ENCODE assay signal across 10 cellular contexts in the genomic region with DNA sequence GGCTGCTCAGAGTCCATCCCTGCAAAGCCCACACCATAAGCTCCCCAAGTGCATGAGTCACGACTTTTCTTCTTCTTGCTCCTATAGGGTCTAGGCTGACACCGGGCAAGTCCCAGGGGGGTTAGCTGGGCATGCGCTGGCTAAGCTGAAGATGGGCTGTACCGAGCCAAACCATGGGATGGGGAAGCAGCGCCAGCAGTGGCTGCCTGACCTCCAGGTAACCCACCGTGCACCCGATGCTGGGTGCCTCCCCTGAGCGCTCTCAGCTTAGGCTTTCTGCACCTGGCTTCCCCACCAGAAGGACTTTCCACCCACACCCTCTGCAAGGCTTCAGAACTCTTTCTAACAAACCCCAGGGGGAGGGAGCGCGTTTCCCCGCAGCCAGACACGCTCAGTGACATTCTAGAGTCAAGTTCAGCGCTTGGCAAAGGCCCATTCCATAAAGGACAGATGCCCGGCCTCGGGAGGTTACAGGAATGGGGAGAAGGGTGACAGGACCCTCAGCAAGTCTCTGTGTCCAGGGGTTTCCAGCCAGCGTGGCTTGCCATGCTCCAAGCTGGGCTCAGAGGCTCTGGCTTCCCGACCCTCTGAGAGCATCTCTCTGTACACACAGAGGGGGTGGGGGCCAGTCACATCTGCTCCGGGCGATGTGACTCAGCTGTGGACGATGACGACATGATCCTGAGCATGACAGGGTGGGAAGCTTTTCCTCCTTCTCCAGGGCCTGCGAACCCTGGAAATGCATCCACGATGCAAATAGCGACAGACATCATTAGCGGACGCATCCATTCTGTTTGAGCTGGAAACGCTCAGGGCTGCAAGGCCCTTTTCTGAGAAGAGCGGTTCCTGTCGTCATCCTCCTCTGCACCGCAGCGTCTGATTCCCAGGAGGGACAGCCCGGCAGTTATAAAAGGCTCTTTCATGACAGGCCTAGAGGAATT.
DNase-seq lines count a peak whose midpoint lies in the region; ATAC-seq and TF ChIP-seq lines count a peak whose summit lies in the region.
"Had no signal": no experiment of that assay in that cellular context is flagged by ENCODE, and none has a peak within 500 bp of the region (broad histone marks: within the 10 kb centered on the region; RNA-seq: fewer than 3 reads in every experiment).

No MANE protein-coding gene starts in this region.

- no peaks in the 10 kb centered on the region for H3K36me3 Mint-ChIP-seq in activated naive CD8-positive, alpha-beta T cell treated with anti-CD3 and anti-CD28 coated beads, Interleukin-2, amount 50 U/mL, for 24 hours (ENCODE audit: low read depth)
- H3K36me3 Mint-ChIP-seq in activated naive CD4-positive, alpha-beta T cell treated with anti-CD3 and anti-CD28 coated beads, Interleukin-2, amount 10 ng/mL, durations not matched to agents 7 days and 5 days: no peaks in the 10 kb centered on the region

- H3K27ac Mint-ChIP-seq in activated naive CD8-positive, alpha-beta T cell treated with anti-CD3 and anti-CD28 coated beads, Interleukin-2, amount 50 U/mL, for 24 hours: no peak overlapping the region
- no peak overlapping the region for H3K27ac Mint-ChIP-seq in activated naive CD4-positive, alpha-beta T cell treated with anti-CD3 and anti-CD28 coated beads, Interleukin-2, amount 10 ng/mL, durations not matched to agents 7 days and 5 days

- peaks cover 2% of the 10 kb centered on the region for H3K9me3 ChIP-seq in neuron (ENCODE audit: low read length)
- H3K9me3 ChIP-seq: pancreas had no signal

- peaks cover 4% of the 10 kb centered on the region for H3K4me1 Mint-ChIP-seq in activated naive CD8-positive, alpha-beta T cell treated with anti-CD3 and anti-CD28 coated beads, Interleukin-2, amount 50 U/mL, for 24 hours
- peaks cover 4% of the 10 kb centered on the region for H3K4me1 Mint-ChIP-seq in activated naive CD4-positive, alpha-beta T cell treated with anti-CD3 and anti-CD28 coated beads, Interleukin-2, amount 10 ng/mL, durations not matched to agents 7 days and 5 days

- TF ChIP-seq CTCF in cardiac fibroblast (IDR thresholded peaks at IDR 0.05; ENCODE audit: low read depth, low read length): no peak

- CTCF ChIA-PET in activated naive CD4-positive, alpha-beta T cell treated with anti-CD3 and anti-CD28 coated beads, Interleukin-2, amount 10 ng/mL, durations not matched to agents 7 days and 5 days (lab: Charles Lee): no interaction called here

- peaks cover 14% of the 10 kb centered on the region for H3K4me1 ChIP-seq in neuron (ENCODE audit: insufficient read depth, low read length)

- H3K4me3 ChIP-seq in cardiac fibroblast (replicated peaks in 1 of 2; ENCODE audit: low read depth in 2 of 2, low read length in 2 of 2): no peak overlapping the region
- H3K4me3 ChIP-seq in neuron (ENCODE audit: low read length): peak overlapping the region; percentile 11
- H3K4me3 ChIP-seq: pancreas, SK-N-MC had no signal

- no peaks in the 10 kb centered on the region for H3K27me3 ChIP-seq in neuron (ENCODE audit: insufficient read depth, low read length)
- H3K27me3 ChIP-seq: pancreas had no signal

- H3K27me3 Mint-ChIP-seq in activated naive CD8-positive, alpha-beta T cell treated with anti-CD3 and anti-CD28 coated beads, Interleukin-2, amount 50 U/mL, for 24 hours: peaks cover 7% of the 10 kb centered on the region
- H3K27me3 Mint-ChIP-seq in activated naive CD4-positive, alpha-beta T cell treated with anti-CD3 and anti-CD28 coated beads, Interleukin-2, amount 10 ng/mL, durations not matched to agents 7 days and 5 days: peaks cover 47% of the 10 kb centered on the region

- no peak overlapping the region for H3K4me3 Mint-ChIP-seq in activated naive CD8-positive, alpha-beta T cell treated with anti-CD3 and anti-CD28 coated beads, Interleukin-2, amount 50 U/mL, for 24 hours
- H3K4me3 Mint-ChIP-seq in activated naive CD4-positive, alpha-beta T cell treated with anti-CD3 and anti-CD28 coated beads, Interleukin-2, amount 10 ng/mL, durations not matched to agents 7 days and 5 days: no peak overlapping the region

- DNase-seq in Daoy (ENCODE audit: low read depth): peak; percentile 87
- peak; percentile 78 for DNase-seq in NCI-H1436 (lab: John Stamatoyannopoulos, UW)
- peak; percentile 49 to 75 for DNase-seq in cardiac fibroblast (ENCODE audit: low read depth in 2 of 2)
- DNase-seq in activated naive CD8-positive, alpha-beta T cell treated with anti-CD3 and anti-CD28 coated beads, Interleukin-2, amount 50 U/mL, for 24 hours: no peak
- DNase-seq in activated naive CD4-positive, alpha-beta T cell treated with anti-CD3 and anti-CD28 coated beads, Interleukin-2, amount 10 ng/mL, durations not matched to agents 7 days and 5 days: no peak
- no peak for DNase-seq in HuH-7.5 (ENCODE audit: low spot score)

- no peak for ATAC-seq in activated naive CD8-positive, alpha-beta T cell treated with anti-CD3 and anti-CD28 coated beads, Interleukin-2, amount 50 U/mL, for 24 hours
- no peak for ATAC-seq in GM18519 (IDR thresholded peaks at IDR 0.05; ENCODE audit: low FRiP score, unreplicated experiment)
- ATAC-seq: pancreas had no signal

- no peaks in the 10 kb centered on the region for H3K36me3 ChIP-seq in neuron (ENCODE audit: insufficient read depth, low read length)
- H3K36me3 ChIP-seq: pancreas had no signal

- H2AFZ ChIP-seq in neuron (ENCODE audit: low read depth, low read length): no peak overlapping the region

- no peaks in the 10 kb centered on the region for H3K9me3 Mint-ChIP-seq in activated naive CD8-positive, alpha-beta T cell treated with anti-CD3 and anti-CD28 coated beads, Interleukin-2, amount 50 U/mL, for 24 hours
- H3K9me3 Mint-ChIP-seq in activated naive CD4-positive, alpha-beta T cell treated with anti-CD3 and anti-CD28 coated beads, Interleukin-2, amount 10 ng/mL, durations not matched to agents 7 days and 5 days: peaks cover 6% of the 10 kb centered on the region

Comparison
In these comparisons a context has a peak if more than half of its experiments do, and no peak if none do; other contexts are left out.
1. DNase-seq: peak in Daoy (single experiment), NCI-H1436 (single experiment) and cardiac fibroblast (2 of 2); none in activated naive CD8-positive, alpha-beta T cell treated with anti-CD3 and anti-CD28 coated beads, Interleukin-2, amount 50 U/mL, for 24 hours (single experiment), activated naive CD4-positive, alpha-beta T cell treated with anti-CD3 and anti-CD28 coated beads, Interleukin-2, amount 10 ng/mL, durations not matched to agents 7 days and 5 days (single experiment) and HuH-7.5 (single experiment).